Comparison of ENCODE assay signal across 21 cellular contexts in genomic region chr15:32952062-32952461, GRCh38.
A peak's percentile ranks its signal among the peaks of the same experiment; 100 is the strongest.
DNase-seq lines count a peak whose midpoint lies in the region; ATAC-seq and TF ChIP-seq lines count a peak whose summit lies in the region.
"Had no signal": no experiment of that assay in that cellular context is flagged by ENCODE, and none has a peak within 500 bp of the region (broad histone marks: within the 10 kb centered on the region; RNA-seq: fewer than 3 reads in every experiment).

No MANE protein-coding gene starts in this region.

- H3K9me3 ChIP-seq in neural progenitor cell (ENCODE audit: low read depth) (no peaks in the 10 kb centered on the region), MG63 (0 out of 2 replicates have a peak, but pooled peaks cover 2% of the 10 kb centered on the region)
- H3K9me3 ChIP-seq: Caco-2 had no signal

- no peak overlapping the region for H3K4me2 ChIP-seq in neural progenitor cell

- no peak overlapping the region for H3K4me3 Mint-ChIP-seq in neural progenitor cell
- H3K4me3 Mint-ChIP-seq in stimulated activated naive CD8-positive, alpha-beta T cell treated with anti-CD3 and anti-CD28 coated beads, Interleukin-15, amount 100 ng/mL, for 72 hours = no peak overlapping the region
- H3K4me3 Mint-ChIP-seq: B cell, IgD-negative memory B cell had no signal

- no peak for TF ChIP-seq CTCF in neural progenitor cell (IDR thresholded peaks at IDR 0.05)

- no peaks in the 10 kb centered on the region for H4K20me1 ChIP-seq in neural progenitor cell (ENCODE audit: low read depth)

- H3K79me2 ChIP-seq in neural progenitor cell (ENCODE audit: low read depth) = no peaks in the 10 kb centered on the region

- H3K36me3 ChIP-seq in neural progenitor cell = peaks cover 11% of the 10 kb centered on the region
- H3K36me3 ChIP-seq in MG63 = no peaks in the 10 kb centered on the region

- DNase-seq in NOMO-1 treated with DMSO at 0.1 percent for 48 hours (lab: John Stamatoyannopoulos, UW; ENCODE audit: unreplicated experiment) (peak; percentile 24), NOMO-1 treated with dmso at 0.1 percent for 144 hours (lab: John Stamatoyannopoulos, UW; ENCODE audit: unreplicated experiment) (no peak), RPMI7951 (ENCODE audit: low read depth) (peak; percentile 61), fibroblast of gingiva (ENCODE audit: low read depth) (peak; percentile 56), neural progenitor cell (ENCODE audit: low spot score) (no peak), NCI-H1436 (lab: John Stamatoyannopoulos, UW) (no peak), MG63 (no peak)
- no peak for DNase-seq in stimulated activated naive CD8-positive, alpha-beta T cell treated with anti-CD3 and anti-CD28 coated beads, Interleukin-15, amount 100 ng/mL, for 72 hours
- DNase-seq: Caco-2, DMS153, H7, Karpas-422, NCI-H1092 treated with DMSO at 0.1 percent for 48 hours, NCI-H2081, NCI-H446 treated with DMSO at 0.1 percent for 48 hours, RPMI8226, SHP77 treated with DMSO at 0.1 percent for 48 hours had no signal

- H3K4me1 ChIP-seq in neural progenitor cell = peaks cover 16% of the 10 kb centered on the region
- H3K4me1 ChIP-seq: Caco-2 had no signal

- H3K9me3 Mint-ChIP-seq in neural progenitor cell = peaks cover 4% of the 10 kb centered on the region
- no peaks in the 10 kb centered on the region for H3K9me3 Mint-ChIP-seq in stimulated activated naive CD8-positive, alpha-beta T cell treated with anti-CD3 and anti-CD28 coated beads, Interleukin-15, amount 100 ng/mL, for 72 hours

- H3K27ac Mint-ChIP-seq in neural progenitor cell = peak overlapping the region; percentile 62
- no peak overlapping the region for H3K27ac Mint-ChIP-seq in stimulated activated naive CD8-positive, alpha-beta T cell treated with anti-CD3 and anti-CD28 coated beads, Interleukin-15, amount 100 ng/mL, for 72 hours
- H3K27ac Mint-ChIP-seq: B cell, IgD-negative memory B cell had no signal

- H2AFZ ChIP-seq in neural progenitor cell (replicated peaks) = no peak overlapping the region

- H3K9ac ChIP-seq in neural progenitor cell = no peak overlapping the region

- no peaks in the 10 kb centered on the region for H3F3A ChIP-seq in neural progenitor cell (ENCODE audit: low read depth)

- no peak overlapping the region for H3K27ac ChIP-seq in neural progenitor cell
- H3K27ac ChIP-seq: 22Rv1 had no signal

- H3K4me3 ChIP-seq in neural progenitor cell = no peak overlapping the region
- no peak overlapping the region for H3K4me3 ChIP-seq in MG63
- H3K4me3 ChIP-seq: GM12878 had no signal

- H3K27me3 Mint-ChIP-seq in neural progenitor cell (ENCODE audit: insufficient read depth, low read depth) = peaks cover 9% of the 10 kb centered on the region
- H3K27me3 Mint-ChIP-seq in stimulated activated naive CD8-positive, alpha-beta T cell treated with anti-CD3 and anti-CD28 coated beads, Interleukin-15, amount 100 ng/mL, for 72 hours = peaks cover 6% of the 10 kb centered on the region

- H3K4me1 Mint-ChIP-seq in neural progenitor cell = peaks cover 26% of the 10 kb centered on the region
- H3K4me1 Mint-ChIP-seq in stimulated activated naive CD8-positive, alpha-beta T cell treated with anti-CD3 and anti-CD28 coated beads, Interleukin-15, amount 100 ng/mL, for 72 hours = no peaks in the 10 kb centered on the region
- H3K4me1 Mint-ChIP-seq: IgD-negative memory B cell had no signal

- no peak for ATAC-seq in stimulated activated naive CD8-positive, alpha-beta T cell treated with anti-CD3 and anti-CD28 coated beads, Interleukin-15, amount 100 ng/mL, for 72 hours

- H3K36me3 Mint-ChIP-seq in neural progenitor cell = no peaks in the 10 kb centered on the region

- H3K27me3 ChIP-seq in neural progenitor cell = no peaks in the 10 kb centered on the region
- no peaks in the 10 kb centered on the region for H3K27me3 ChIP-seq in MG63

Comparison
In these comparisons a context has a peak if more than half of its experiments do, and no peak if none do; other contexts are left out.
1. DNase-seq: peak in NOMO-1 treated with DMSO at 0.1 percent for 48 hours (single experiment), RPMI7951 (single experiment) and fibroblast of gingiva (single experiment); none in NOMO-1 treated with dmso at 0.1 percent for 144 hours (single experiment), neural progenitor cell (single experiment), NCI-H1436 (single experiment), MG63 (single experiment) and stimulated activated naive CD8-positive, alpha-beta T cell treated with anti-CD3 and anti-CD28 coated beads, Interleukin-15, amount 100 ng/mL, for 72 hours (0 of 2).